ENCODE assay signal across 16 cellular contexts in genomic region chr11:34790620-34791019, GRCh38.
DNase-seq lines count a peak whose midpoint lies in the region; ATAC-seq and TF ChIP-seq lines count a peak whose summit lies in the region.
"Had no signal": no experiment of that assay in that cellular context is flagged by ENCODE, and none has a peak within 500 bp of the region (broad histone marks: within the 10 kb centered on the region; RNA-seq: fewer than 3 reads in every experiment).

No MANE protein-coding gene starts in this region.

- TF ChIP-seq CTCF in BJ (IDR thresholded peaks at IDR 0.05; ENCODE audit: insufficient read depth, low read depth, low read length) = 0 out of 2 replicates have a peak, but pooled peaks have one; percentile 8
- peak; percentile 34; the same call in 1 of the 2 replicates for TF ChIP-seq CTCF in PC-3 (conservative IDR thresholded peaks at IDR 0.05; ENCODE audit: low read depth, low read length)
- TF ChIP-seq CTCF in fibroblast of pulmonary artery (IDR thresholded peaks at IDR 0.05; ENCODE audit: low read length, missing control alignments) = peak; percentile 20

- CTCF ChIA-PET in BJ (lab: Yijun Ruan, JAX) (interaction anchor here (1.3 kb wide), 1 partner anchor 9 kb away, joined by 3 read pairs; no protein-coding TSS in a partner anchor), PC-3 (lab: Charles Lee) (no interaction called here)

- no peak overlapping the region for H2AFZ ChIP-seq in PC-3 (ENCODE audit: low read length)
- H2AFZ ChIP-seq: hepatocyte had no signal

- H3K27me3 ChIP-seq in BJ (ENCODE audit: control insufficient read depth, insufficient read depth, low read length) (peaks cover 4% of the 10 kb centered on the region; the same call in 1 of the 2 replicates), PC-3 (ENCODE audit: low read length) (no peaks in the 10 kb centered on the region)
- H3K27me3 ChIP-seq: hepatocyte had no signal

- intact Hi-C loops in PC-3 (cut with micrococcal nuclease) = no loop called here

- no peak overlapping the region for H3K27ac ChIP-seq in PC-3 (ENCODE audit: low read length)
- H3K27ac ChIP-seq: hepatocyte, psoas muscle had no signal

- POLR2A ChIA-PET in BJ (lab: Charles Lee) = no interaction called here
- POLR2A ChIA-PET in PC-3 (lab: Charles Lee; ENCODE audit: unreplicated experiment) = no interaction called here

- H3K9me3 ChIP-seq in PC-3 (ENCODE audit: low read length) = no peaks in the 10 kb centered on the region
- H3K9me3 ChIP-seq: HAP-1, psoas muscle had no signal

- no peak overlapping the region for H3K4me2 ChIP-seq in PC-3 (ENCODE audit: low read length)
- H3K4me2 ChIP-seq: hepatocyte had no signal

- no peaks in the 10 kb centered on the region for H3K9me2 ChIP-seq in PC-3 (replicated peaks; ENCODE audit: low read length)

- ATAC-seq in PC-3 (no peak), HG03097 (IDR thresholded peaks at IDR 0.05; ENCODE audit: low FRiP score, unreplicated experiment) (no peak)
- ATAC-seq: naive thymus-derived CD4-positive, alpha-beta T cell; psoas muscle had no signal

- H4K20me1 ChIP-seq in PC-3 (ENCODE audit: low read length) = no peaks in the 10 kb centered on the region

- BruUV-seq in PC-3 (replicated peaks; lab: Mats Ljungman, UMichigan) = no TSS peak

- H3F3A ChIP-seq in PC-3 (ENCODE audit: low read length, unreplicated experiment) = no peaks in the 10 kb centered on the region

- H3K36me3 ChIP-seq in BJ (ENCODE audit: control insufficient read depth, insufficient read depth, low read length) (no peaks in the 10 kb centered on the region), PC-3 (ENCODE audit: low read depth, low read length) (no peaks in the 10 kb centered on the region)
- H3K36me3 ChIP-seq: HAP-1 had no signal

- no peak for DNase-seq in BJ (ENCODE audit: low read depth)
- DNase-seq in HT1080 (ENCODE audit: low read depth) = peak; percentile 23
- DNase-seq in PC-3 = peak; percentile 16
- no peak for DNase-seq in fibroblast of pulmonary artery (ENCODE audit: low read depth)
- no peak for DNase-seq in AG08396 (ENCODE audit: low spot score)
- no peak for DNase-seq in NOMO-1 treated with dmso at 0.1 percent for 144 hours (lab: John Stamatoyannopoulos, UW; ENCODE audit: unreplicated experiment)
- no peak for DNase-seq in NCI-H774 (lab: John Stamatoyannopoulos, UW)
- DNase-seq: anterior cingulate cortex; DMS 273 treated with DMSO at 0.1 percent for 48 hours; naive thymus-derived CD4-positive, alpha-beta T cell; psoas muscle; substantia nigra; T-helper 2 cell had no signal

- H3K4me3 ChIP-seq in BJ (ENCODE audit: low read depth, low read length) (no peak overlapping the region), PC-3 (ENCODE audit: low read length) (no peak overlapping the region), fibroblast of pulmonary artery (replicated peaks; ENCODE audit: low read depth, low read length) (no peak overlapping the region)
- H3K4me3 ChIP-seq: HAP-1, hepatocyte, psoas muscle had no signal

- H3K79me2 ChIP-seq in PC-3 (ENCODE audit: low read length) = no peaks in the 10 kb centered on the region
- H3K79me2 ChIP-seq: hepatocyte had no signal

- peaks cover 9% of the 10 kb centered on the region for H3K4me1 ChIP-seq in PC-3 (ENCODE audit: insufficient read depth, low read length)
- H3K4me1 ChIP-seq: psoas muscle had no signal

- no peak overlapping the region for H3K9ac ChIP-seq in PC-3 (ENCODE audit: low read length)

Comparison
In these comparisons a context has a peak if more than half of its experiments do, and no peak if none do; other contexts are left out.
1. DNase-seq: peak in HT1080 (single experiment) and PC-3 (single experiment); none in BJ (single experiment), fibroblast of pulmonary artery (single experiment), AG08396 (single experiment), NOMO-1 treated with dmso at 0.1 percent for 144 hours (single experiment) and NCI-H774 (single experiment).
2. Peak in every context shown above with its lines, with median percentiles within 50 percentile points of each other: CTCF ChIP-seq.